8 cellular contexts compared by ENCODE assay signal in the genomic region with DNA sequence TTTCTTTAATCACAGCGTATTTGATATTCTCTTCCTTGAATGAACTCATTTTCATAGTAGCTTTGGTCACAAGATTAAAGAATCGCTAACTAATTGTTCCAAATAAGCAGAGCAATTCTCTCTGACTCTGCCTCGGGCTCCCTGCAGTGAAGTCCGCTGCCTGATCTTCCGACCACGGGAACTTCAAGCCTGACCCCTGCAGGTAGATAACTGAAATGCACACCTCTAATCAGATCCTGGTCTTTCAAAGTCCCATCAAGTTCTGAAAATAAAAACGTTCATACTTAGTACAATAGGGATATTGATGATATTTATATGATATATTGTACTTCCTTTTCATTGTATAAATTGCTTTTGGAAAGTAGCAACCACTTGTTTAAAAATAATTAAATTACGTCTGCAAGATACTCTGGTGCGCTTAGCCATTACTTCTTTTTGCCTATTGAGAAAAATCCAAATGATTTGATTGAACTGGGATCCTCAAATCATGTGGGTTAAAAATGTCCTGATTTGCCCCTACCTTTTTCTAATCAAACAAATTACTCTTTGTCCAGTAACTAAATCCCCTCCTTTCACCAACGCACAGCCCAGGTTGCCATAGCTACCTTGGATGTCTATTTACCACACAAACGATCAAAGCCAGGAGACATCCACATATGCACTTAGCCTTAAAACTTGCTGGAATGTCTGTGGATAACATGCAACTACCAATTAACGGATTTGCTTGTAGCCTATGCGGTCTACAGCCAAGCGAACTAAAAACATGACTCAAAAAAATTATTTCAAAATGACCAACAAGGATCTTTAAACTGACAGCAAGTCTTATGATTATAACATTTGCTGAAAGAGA. TPM values are rescaled to one million over a fixed set of nuclear protein-coding genes. Genes with fewer than 3 reads are reported as not detected.
A peak's percentile ranks its signal among the peaks of the same experiment; 100 is the strongest.
DNase-seq lines count a peak whose midpoint lies in the region; ATAC-seq and TF ChIP-seq lines count a peak whose summit lies in the region.

No MANE protein-coding gene starts in this region.

- H3K36me3 ChIP-seq in MG63: peaks cover 9% of the 10 kb centered on the region
- H3K36me3 ChIP-seq in SU-DHL-6 (ENCODE audit: low read length): no peaks in the 10 kb centered on the region
- H3K36me3 ChIP-seq in psoas muscle (ENCODE audit: insufficient read depth in 1 of 2, low read depth in 1 of 2): no peaks in the 10 kb centered on the region

- no peaks in the 10 kb centered on the region for H3K79me2 ChIP-seq in SU-DHL-6 (ENCODE audit: insufficient read depth, low read length)

- no peak overlapping the region for H3K4me2 ChIP-seq in SU-DHL-6 (ENCODE audit: low read depth, low read length, poor library complexity, severe bottlenecking)

- no peaks in the 10 kb centered on the region for H3K9me3 ChIP-seq in MG63
- no peaks in the 10 kb centered on the region for H3K9me3 ChIP-seq in SU-DHL-6 (ENCODE audit: insufficient read depth, low read length)
- no peaks in the 10 kb centered on the region for H3K9me3 ChIP-seq in psoas muscle

- H3K27ac ChIP-seq in SU-DHL-6 (ENCODE audit: low read depth, low read length) (no peak overlapping the region), psoas muscle (no peak overlapping the region)

- no peaks in the 10 kb centered on the region for H3K27me3 ChIP-seq in MG63
- no peaks in the 10 kb centered on the region for H3K27me3 ChIP-seq in SU-DHL-6 (ENCODE audit: low read length)
- H3K27me3 ChIP-seq in psoas muscle (ENCODE audit: insufficient read depth in 3 of 3, low read length in 2 of 3): peaks cover 0 to 48% (median 0%) of the 10 kb centered on the region in 3 donors

- intact Hi-C loops in psoas muscle (cut with DNase I): loop anchor here (2.0 to 5.0 kb wide), 2 partner anchors 424 to 427 kb away; no protein-coding TSS in a partner anchor

- H4K20me1 ChIP-seq in SU-DHL-6 (ENCODE audit: low read depth, low read length): no peaks in the 10 kb centered on the region

- H3K9me2 ChIP-seq in SU-DHL-6 (replicated peaks; ENCODE audit: insufficient read depth, low read length): no peaks in the 10 kb centered on the region

- WGBS in psoas muscle, 3 donors: 41 to 43% (median 42%) methylated on average over 14 of the region's 14 CpGs

- H3F3A ChIP-seq in SU-DHL-6 (ENCODE audit: insufficient read depth): no peaks in the 10 kb centered on the region

- H2AFZ ChIP-seq in SU-DHL-6 (ENCODE audit: low read depth, low read length, severe bottlenecking): no peak overlapping the region

- H3K4me3 ChIP-seq in MG63 (no peak overlapping the region), SU-DHL-6 (ENCODE audit: insufficient read depth, low read length, poor library complexity, severe bottlenecking) (no peak overlapping the region), psoas muscle (no peak overlapping the region)

- H3K4me1 ChIP-seq in psoas muscle: no peaks in the 10 kb centered on the region

- ATAC-seq in GM21390 (IDR thresholded peaks at IDR 0.05; ENCODE audit: unreplicated experiment) (peak; percentile 44), psoas muscle (peak; percentile 47 to 85 (median 62)), HG02642 (IDR thresholded peaks at IDR 0.05; ENCODE audit: poor library complexity, unreplicated experiment) (no peak)

- H3K9ac ChIP-seq in SU-DHL-6 (ENCODE audit: low read length): no peak overlapping the region

- DNase-seq in Daoy (ENCODE audit: low read depth): peak; percentile 53
- DNase-seq in MG63: peak; percentile 23
- DNase-seq in glomerular visceral epithelial cell (ENCODE audit: extremely low spot score): peak; percentile 48
- DNase-seq in psoas muscle: no peak
- DNase-seq in SIG-M5 (lab: John Stamatoyannopoulos, UW): no peak

- TF ChIP-seq CTCF in SU-DHL-6 (IDR thresholded peaks at IDR 0.05; ENCODE audit: insufficient read depth, low read length, poor library complexity, severe bottlenecking) (peak; percentile 30), psoas muscle (IDR thresholded peaks at IDR 0.05) (peak; percentile 71)

RNA-seq across cellular contexts. Expression of gene MID1, which starts 4.2 kb away (rescaled TPM):
- 25.7 and 33.2 TPM in 2 replicates for total RNA-seq in Daoy (2014; rRNA removed; shearing (Covaris generic))
- 5.2 and 7.0 TPM in 2 replicates for total RNA-seq in MG63 (2014; rRNA removed; shearing (Covaris generic); ENCODE audit: low replicate concordance)
- 1 to 10 TPM in 3 of 4 donors, under 1 TPM in 1; 0.90 to 1.6 (median 1.4) TPM for total RNA-seq in psoas muscle
- under 1 TPM; 0.28 to 0.61 (median 0.39) TPM for polyA plus RNA-seq in psoas muscle

Comparison
In these comparisons a context has a peak if more than half of its experiments do, and no peak if none do; other contexts are left out.
1. DNase-seq: peak in Daoy (single experiment), MG63 (single experiment) and glomerular visceral epithelial cell (single experiment); none in psoas muscle (0 of 2) and SIG-M5 (single experiment).